Comparison of ENCODE assay signal across 7 cellular contexts in the genomic region with DNA sequence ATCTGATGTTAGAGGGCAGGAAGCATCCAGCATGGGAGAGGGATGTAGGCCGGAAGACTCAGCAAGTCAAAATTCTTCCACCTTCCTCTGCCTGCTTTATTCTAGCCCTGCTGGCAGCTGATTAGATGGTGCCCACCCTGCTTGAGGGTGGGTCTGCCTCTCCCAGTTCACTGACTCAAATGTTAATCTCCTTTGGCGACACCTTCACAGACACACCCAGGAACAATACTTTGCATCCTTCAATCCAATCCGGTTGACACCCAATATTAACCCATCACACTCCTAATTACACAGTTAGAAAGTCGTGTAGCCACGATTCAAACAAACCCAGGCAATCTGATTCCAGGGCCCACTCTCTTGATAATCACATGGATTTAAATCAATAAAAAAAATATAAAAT.
"Had no signal": no experiment of that assay in that cellular context is flagged by ENCODE, and none has a peak within 500 bp of the region (broad histone marks: within the 10 kb centered on the region; RNA-seq: fewer than 3 reads in every experiment).

No MANE protein-coding gene starts in this region.

- H3K4me3 Mint-ChIP-seq: IgD-negative memory B cell had no signal

- H3K4me3 ChIP-seq: K562 had no signal

- H3K27ac ChIP-seq: HL-60 had no signal

- H3K27me3 Mint-ChIP-seq: IgD-negative memory B cell had no signal

- ATAC-seq: HepG2, K562 had no signal

- DNase-seq: IMR-90, KBM-7, KG1 had no signal

- H3K27ac Mint-ChIP-seq: IgD-negative memory B cell had no signal
